1 cellular context compared by ENCODE assay signal in the genomic region with DNA sequence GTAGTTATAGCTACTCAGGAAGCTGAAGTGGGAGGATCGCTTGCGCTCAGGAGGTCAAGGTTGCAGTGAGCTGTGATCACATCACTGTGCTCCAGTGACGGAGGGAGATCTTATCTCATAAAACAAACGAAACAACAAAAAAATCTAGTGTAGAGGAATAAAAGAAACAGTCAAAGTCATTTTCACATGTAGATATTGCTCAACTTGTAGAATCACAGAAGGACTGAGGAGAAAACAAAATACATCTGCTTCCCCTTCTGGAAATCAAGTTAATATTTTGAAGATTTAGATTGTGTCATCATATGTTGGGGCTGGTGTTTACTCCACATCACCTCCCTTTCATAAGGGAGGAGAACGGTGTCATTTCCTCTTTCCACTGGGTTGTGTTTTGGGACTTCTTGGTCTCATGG.
TF ChIP-seq lines count a peak whose summit lies in the region.

No MANE protein-coding gene starts in this region.

TF ChIP-seq in HepG2, 621 proteins besides CTCF, POLR2A, EP300 and RAD21 (continued from another document and continues in another):
- TF ChIP-seq, protein P1, sequence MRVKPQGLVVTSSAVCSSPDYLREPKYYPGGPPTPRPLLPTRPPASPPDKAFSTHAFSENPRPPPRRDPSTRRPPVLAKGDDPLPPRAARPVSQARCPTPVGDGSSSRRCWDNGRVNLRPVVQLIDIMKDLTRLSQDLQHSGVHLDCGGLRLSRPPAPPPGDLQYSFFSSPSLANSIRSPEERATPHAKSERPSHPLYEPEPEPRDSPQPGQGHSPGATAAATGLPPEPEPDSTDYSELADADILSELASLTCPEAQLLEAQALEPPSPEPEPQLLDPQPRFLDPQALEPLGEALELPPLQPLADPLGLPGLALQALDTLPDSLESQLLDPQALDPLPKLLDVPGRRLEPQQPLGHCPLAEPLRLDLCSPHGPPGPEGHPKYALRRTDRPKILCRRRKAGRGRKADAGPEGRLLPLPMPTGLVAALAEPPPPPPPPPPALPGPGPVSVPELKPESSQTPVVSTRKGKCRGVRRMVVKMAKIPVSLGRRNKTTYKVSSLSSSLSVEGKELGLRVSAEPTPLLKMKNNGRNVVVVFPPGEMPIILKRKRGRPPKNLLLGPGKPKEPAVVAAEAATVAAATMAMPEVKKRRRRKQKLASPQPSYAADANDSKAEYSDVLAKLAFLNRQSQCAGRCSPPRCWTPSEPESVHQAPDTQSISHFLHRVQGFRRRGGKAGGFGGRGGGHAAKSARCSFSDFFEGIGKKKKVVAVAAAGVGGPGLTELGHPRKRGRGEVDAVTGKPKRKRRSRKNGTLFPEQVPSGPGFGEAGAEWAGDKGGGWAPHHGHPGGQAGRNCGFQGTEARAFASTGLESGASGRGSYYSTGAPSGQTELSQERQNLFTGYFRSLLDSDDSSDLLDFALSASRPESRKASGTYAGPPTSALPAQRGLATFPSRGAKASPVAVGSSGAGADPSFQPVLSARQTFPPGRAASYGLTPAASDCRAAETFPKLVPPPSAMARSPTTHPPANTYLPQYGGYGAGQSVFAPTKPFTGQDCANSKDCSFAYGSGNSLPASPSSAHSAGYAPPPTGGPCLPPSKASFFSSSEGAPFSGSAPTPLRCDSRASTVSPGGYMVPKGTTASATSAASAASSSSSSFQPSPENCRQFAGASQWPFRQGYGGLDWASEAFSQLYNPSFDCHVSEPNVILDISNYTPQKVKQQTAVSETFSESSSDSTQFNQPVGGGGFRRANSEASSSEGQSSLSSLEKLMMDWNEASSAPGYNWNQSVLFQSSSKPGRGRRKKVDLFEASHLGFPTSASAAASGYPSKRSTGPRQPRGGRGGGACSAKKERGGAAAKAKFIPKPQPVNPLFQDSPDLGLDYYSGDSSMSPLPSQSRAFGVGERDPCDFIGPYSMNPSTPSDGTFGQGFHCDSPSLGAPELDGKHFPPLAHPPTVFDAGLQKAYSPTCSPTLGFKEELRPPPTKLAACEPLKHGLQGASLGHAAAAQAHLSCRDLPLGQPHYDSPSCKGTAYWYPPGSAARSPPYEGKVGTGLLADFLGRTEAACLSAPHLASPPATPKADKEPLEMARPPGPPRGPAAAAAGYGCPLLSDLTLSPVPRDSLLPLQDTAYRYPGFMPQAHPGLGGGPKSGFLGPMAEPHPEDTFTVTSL (CRISPR knock-in tag; IDR thresholded peaks at IDR 0.05; ENCODE audit: borderline replicate concordance) = 0 out of 2 replicates have a peak, but pooled peaks have one; percentile 21
- peak; percentile 76 for TF ChIP-seq RARA (CRISPR knock-in tag; IDR thresholded peaks at IDR 0.05)
- TF ChIP-seq ZNF274 (CRISPR knock-in tag; IDR thresholded peaks at IDR 0.05) = no peak
- TF ChIP-seq KLF16 (CRISPR knock-in tag; IDR thresholded peaks at IDR 0.05) = 0 out of 4 replicates have a peak, but pooled peaks of 1 of the 2 experiments have one; percentile 36
- 0 out of 2 replicates have a peak, but pooled peaks have one; percentile 44 for TF ChIP-seq SP5 (CRISPR knock-in tag; IDR thresholded peaks at IDR 0.05; ENCODE audit: borderline replicate concordance, low read depth)
- no peak for TF ChIP-seq KLF11 (CRISPR knock-in tag; IDR thresholded peaks at IDR 0.05)
- peak; percentile 68; the same call in 1 of the 2 replicates for TF ChIP-seq ZKSCAN5 (CRISPR knock-in tag; IDR thresholded peaks at IDR 0.05)
- TF ChIP-seq, protein P2, sequence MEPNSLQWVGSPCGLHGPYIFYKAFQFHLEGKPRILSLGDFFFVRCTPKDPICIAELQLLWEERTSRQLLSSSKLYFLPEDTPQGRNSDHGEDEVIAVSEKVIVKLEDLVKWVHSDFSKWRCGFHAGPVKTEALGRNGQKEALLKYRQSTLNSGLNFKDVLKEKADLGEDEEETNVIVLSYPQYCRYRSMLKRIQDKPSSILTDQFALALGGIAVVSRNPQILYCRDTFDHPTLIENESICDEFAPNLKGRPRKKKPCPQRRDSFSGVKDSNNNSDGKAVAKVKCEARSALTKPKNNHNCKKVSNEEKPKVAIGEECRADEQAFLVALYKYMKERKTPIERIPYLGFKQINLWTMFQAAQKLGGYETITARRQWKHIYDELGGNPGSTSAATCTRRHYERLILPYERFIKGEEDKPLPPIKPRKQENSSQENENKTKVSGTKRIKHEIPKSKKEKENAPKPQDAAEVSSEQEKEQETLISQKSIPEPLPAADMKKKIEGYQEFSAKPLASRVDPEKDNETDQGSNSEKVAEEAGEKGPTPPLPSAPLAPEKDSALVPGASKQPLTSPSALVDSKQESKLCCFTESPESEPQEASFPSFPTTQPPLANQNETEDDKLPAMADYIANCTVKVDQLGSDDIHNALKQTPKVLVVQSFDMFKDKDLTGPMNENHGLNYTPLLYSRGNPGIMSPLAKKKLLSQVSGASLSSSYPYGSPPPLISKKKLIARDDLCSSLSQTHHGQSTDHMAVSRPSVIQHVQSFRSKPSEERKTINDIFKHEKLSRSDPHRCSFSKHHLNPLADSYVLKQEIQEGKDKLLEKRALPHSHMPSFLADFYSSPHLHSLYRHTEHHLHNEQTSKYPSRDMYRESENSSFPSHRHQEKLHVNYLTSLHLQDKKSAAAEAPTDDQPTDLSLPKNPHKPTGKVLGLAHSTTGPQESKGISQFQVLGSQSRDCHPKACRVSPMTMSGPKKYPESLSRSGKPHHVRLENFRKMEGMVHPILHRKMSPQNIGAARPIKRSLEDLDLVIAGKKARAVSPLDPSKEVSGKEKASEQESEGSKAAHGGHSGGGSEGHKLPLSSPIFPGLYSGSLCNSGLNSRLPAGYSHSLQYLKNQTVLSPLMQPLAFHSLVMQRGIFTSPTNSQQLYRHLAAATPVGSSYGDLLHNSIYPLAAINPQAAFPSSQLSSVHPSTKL (CRISPR knock-in tag; IDR thresholded peaks at IDR 0.05) = peak; percentile 79
- no peak for TF ChIP-seq HMG20B (CRISPR knock-in tag; conservative IDR thresholded peaks at IDR 0.05)
- TF ChIP-seq ZNF451 (CRISPR knock-in tag; IDR thresholded peaks at IDR 0.05) = no peak
- TF ChIP-seq SOX6 (IDR thresholded peaks at IDR 0.05) = no peak
- peak; percentile 84 for TF ChIP-seq SOX6 (CRISPR knock-in tag; IDR thresholded peaks at IDR 0.05)
- TF ChIP-seq HOXA3 (CRISPR knock-in tag; IDR thresholded peaks at IDR 0.05) = peak; percentile 28; the same call in 1 of the 2 replicates
- TF ChIP-seq HOXA9 (CRISPR knock-in tag; IDR thresholded peaks at IDR 0.05; ENCODE audit: borderline replicate concordance) = no peak
- peak; percentile 71; the same call in 1 of the 2 replicates for TF ChIP-seq NR2F6 (IDR thresholded peaks at IDR 0.05)
- TF ChIP-seq NR2F6 (CRISPR knock-in tag; IDR thresholded peaks at IDR 0.05) = peak; percentile 89
- TF ChIP-seq FOXP1 (IDR thresholded peaks at IDR 0.05) = no peak
- peak; percentile 84; the same call in 1 of the 2 replicates for TF ChIP-seq FOXP1 (CRISPR knock-in tag; IDR thresholded peaks at IDR 0.05)
- TF ChIP-seq FOSL2 (CRISPR knock-in tag; IDR thresholded peaks at IDR 0.05) = peak; percentile 35; the same call in 1 of the 2 replicates
- peak; percentile 24; the same call in 1 of the 2 replicates for TF ChIP-seq ELF3 (CRISPR knock-in tag; IDR thresholded peaks at IDR 0.05)
- TF ChIP-seq SP2 (CRISPR knock-in tag; IDR thresholded peaks at IDR 0.05) = no peak
- 0 out of 2 replicates have a peak, but pooled peaks have one; percentile 36 for TF ChIP-seq RCOR2 (CRISPR knock-in tag; IDR thresholded peaks at IDR 0.05)
- TF ChIP-seq ZNF30 (CRISPR knock-in tag; IDR thresholded peaks at IDR 0.05) = no peak
- peak; percentile 54; the same call in 1 of the 2 replicates for TF ChIP-seq NR2C2 (CRISPR knock-in tag; IDR thresholded peaks at IDR 0.05; ENCODE audit: borderline replicate concordance)
- no peak for TF ChIP-seq PLRG1 (conservative IDR thresholded peaks at IDR 0.05)
- no peak for TF ChIP-seq ZNF552 (CRISPR knock-in tag; IDR thresholded peaks at IDR 0.05; ENCODE audit: borderline replicate concordance)
- TF ChIP-seq FOXP4 (CRISPR knock-in tag; IDR thresholded peaks at IDR 0.05) = peak; percentile 80
- peak; percentile 81 for TF ChIP-seq ZNF263 (CRISPR knock-in tag; IDR thresholded peaks at IDR 0.05)
- TF ChIP-seq FOXK1 (CRISPR knock-in tag; IDR thresholded peaks at IDR 0.05; ENCODE audit: borderline replicate concordance, low read depth) = peak; percentile 51; the same call in 1 of the 2 replicates
- TF ChIP-seq ZNF75D (CRISPR knock-in tag; IDR thresholded peaks at IDR 0.05; ENCODE audit: borderline replicate concordance) = no peak
- no peak for TF ChIP-seq SKIL (CRISPR knock-in tag; IDR thresholded peaks at IDR 0.05; ENCODE audit: borderline replicate concordance)
- TF ChIP-seq CREM (IDR thresholded peaks at IDR 0.05) = peak; percentile 30; the same call in 1 of the 2 replicates
- TF ChIP-seq CREM (CRISPR knock-in tag; IDR thresholded peaks at IDR 0.05) = no peak
- TF ChIP-seq, protein P3, sequence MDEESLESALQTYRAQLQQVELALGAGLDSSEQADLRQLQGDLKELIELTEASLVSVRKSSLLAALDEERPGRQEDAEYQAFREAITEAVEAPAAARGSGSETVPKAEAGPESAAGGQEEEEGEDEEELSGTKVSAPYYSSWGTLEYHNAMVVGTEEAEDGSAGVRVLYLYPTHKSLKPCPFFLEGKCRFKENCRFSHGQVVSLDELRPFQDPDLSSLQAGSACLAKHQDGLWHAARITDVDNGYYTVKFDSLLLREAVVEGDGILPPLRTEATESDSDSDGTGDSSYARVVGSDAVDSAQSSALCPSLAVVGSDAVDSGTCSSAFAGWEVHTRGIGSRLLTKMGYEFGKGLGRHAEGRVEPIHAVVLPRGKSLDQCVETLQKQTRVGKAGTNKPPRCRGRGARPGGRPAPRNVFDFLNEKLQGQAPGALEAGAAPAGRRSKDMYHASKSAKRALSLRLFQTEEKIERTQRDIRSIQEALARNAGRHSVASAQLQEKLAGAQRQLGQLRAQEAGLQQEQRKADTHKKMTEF (CRISPR knock-in tag; IDR thresholded peaks at IDR 0.05) = 0 out of 2 replicates have a peak, but pooled peaks have one; percentile 43
- TF ChIP-seq IRF2 (CRISPR knock-in tag; IDR thresholded peaks at IDR 0.05) = 0 out of 2 replicates have a peak, but pooled peaks have one; percentile 25
- TF ChIP-seq ATF4 (CRISPR knock-in tag; IDR thresholded peaks at IDR 0.05) = 0 out of 4 replicates have a peak, but pooled peaks of 1 of the 2 experiments have one; percentile 32
- no peak for TF ChIP-seq ZNF572 (CRISPR knock-in tag; IDR thresholded peaks at IDR 0.05)
- TF ChIP-seq, protein P4, sequence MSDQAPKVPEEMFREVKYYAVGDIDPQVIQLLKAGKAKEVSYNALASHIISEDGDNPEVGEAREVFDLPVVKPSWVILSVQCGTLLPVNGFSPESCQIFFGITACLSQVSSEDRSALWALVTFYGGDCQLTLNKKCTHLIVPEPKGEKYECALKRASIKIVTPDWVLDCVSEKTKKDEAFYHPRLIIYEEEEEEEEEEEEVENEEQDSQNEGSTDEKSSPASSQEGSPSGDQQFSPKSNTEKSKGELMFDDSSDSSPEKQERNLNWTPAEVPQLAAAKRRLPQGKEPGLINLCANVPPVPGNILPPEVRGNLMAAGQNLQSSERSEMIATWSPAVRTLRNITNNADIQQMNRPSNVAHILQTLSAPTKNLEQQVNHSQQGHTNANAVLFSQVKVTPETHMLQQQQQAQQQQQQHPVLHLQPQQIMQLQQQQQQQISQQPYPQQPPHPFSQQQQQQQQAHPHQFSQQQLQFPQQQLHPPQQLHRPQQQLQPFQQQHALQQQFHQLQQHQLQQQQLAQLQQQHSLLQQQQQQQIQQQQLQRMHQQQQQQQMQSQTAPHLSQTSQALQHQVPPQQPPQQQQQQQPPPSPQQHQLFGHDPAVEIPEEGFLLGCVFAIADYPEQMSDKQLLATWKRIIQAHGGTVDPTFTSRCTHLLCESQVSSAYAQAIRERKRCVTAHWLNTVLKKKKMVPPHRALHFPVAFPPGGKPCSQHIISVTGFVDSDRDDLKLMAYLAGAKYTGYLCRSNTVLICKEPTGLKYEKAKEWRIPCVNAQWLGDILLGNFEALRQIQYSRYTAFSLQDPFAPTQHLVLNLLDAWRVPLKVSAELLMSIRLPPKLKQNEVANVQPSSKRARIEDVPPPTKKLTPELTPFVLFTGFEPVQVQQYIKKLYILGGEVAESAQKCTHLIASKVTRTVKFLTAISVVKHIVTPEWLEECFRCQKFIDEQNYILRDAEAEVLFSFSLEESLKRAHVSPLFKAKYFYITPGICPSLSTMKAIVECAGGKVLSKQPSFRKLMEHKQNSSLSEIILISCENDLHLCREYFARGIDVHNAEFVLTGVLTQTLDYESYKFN (CRISPR knock-in tag; conservative IDR thresholded peaks at IDR 0.05) = 0 out of 2 replicates have a peak, but pooled peaks have one; percentile 25
- peak; percentile 24; the same call in 1 of the 2 replicates for TF ChIP-seq MIER3 (CRISPR knock-in tag; IDR thresholded peaks at IDR 0.05; ENCODE audit: borderline replicate concordance)
- TF ChIP-seq FOXA3 (CRISPR knock-in tag; IDR thresholded peaks at IDR 0.05) = peak; percentile 35; the same call in 1 of the 2 replicates
- TF ChIP-seq CEBPG (CRISPR knock-in tag; IDR thresholded peaks at IDR 0.05) = peak; percentile 62; the same call in 1 of the 2 replicates
- TF ChIP-seq SALL1 (CRISPR knock-in tag; IDR thresholded peaks at IDR 0.05) = peak; percentile 38; the same call in 1 of the 2 replicates
